1 cellular context compared by ENCODE assay signal in the genomic region with DNA sequence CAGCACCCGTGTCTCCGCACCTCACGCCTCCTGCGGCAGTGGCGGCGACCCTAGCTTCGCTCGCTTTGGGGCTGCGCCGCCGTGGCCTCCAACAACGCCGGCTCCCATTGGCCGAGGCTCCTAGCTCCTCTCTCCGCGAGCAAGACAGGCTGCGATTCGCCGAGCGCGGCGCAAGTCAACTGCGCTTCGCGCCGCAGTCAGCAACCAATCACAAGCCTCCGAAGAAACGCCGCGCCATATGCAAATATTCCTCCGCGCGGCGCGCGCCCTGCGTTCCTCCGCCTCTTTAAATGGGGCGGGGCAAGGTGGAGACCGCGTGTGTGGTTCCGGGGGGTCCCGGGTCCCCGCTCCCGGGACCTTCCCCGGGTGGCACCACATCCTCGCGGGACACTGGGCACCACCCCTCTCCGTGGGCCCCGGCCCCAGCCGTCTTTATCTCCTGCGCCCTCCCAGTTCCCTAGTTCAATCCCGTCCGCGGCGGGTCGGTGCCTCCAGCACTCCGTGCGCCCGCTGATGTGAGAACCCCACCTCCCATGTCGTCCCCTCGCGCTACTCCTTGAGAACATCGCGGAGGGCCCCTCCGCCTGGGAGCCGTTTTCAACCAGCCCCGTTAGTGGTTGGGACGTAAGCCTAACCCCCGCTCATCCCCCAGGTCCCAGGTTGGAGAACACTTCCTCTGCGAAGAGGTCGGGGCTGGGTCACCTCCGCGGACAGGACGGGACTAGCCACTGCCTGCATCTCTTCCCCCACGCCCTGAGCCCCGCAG.
TF ChIP-seq lines count a peak whose summit lies in the region.

A gene with protein sequence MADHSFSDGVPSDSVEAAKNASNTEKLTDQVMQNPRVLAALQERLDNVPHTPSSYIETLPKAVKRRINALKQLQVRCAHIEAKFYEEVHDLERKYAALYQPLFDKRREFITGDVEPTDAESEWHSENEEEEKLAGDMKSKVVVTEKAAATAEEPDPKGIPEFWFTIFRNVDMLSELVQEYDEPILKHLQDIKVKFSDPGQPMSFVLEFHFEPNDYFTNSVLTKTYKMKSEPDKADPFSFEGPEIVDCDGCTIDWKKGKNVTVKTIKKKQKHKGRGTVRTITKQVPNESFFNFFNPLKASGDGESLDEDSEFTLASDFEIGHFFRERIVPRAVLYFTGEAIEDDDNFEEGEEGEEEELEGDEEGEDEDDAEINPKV (minus strand): TSS at position 96 of the 766 bp plus-strand sequence. CDS start 13,109 bp downstream, outside the sequence.

TF ChIP-seq in HepG2, 621 proteins besides CTCF, POLR2A, EP300 and RAD21 (continued from another document and continues in another):
- TF ChIP-seq PREB (CRISPR knock-in tag; IDR thresholded peaks at IDR 0.05) (no peak), HOXA7 (CRISPR knock-in tag; IDR thresholded peaks at IDR 0.05) (no peak), MBNL3 (CRISPR knock-in tag; conservative IDR thresholded peaks at IDR 0.05) (no peak), ZNF780A (CRISPR knock-in tag; IDR thresholded peaks at IDR 0.05) (no peak), RFX3 (CRISPR knock-in tag; IDR thresholded peaks at IDR 0.05) (no peak), ZNF317 (CRISPR knock-in tag; IDR thresholded peaks at IDR 0.05) (0 out of 2 replicates have a peak, but pooled peaks have one; percentile 36), MAFG (CRISPR knock-in tag; IDR thresholded peaks at IDR 0.05) (no peak), TBL1XR1 (IDR thresholded peaks at IDR 0.05; ENCODE audit: borderline replicate concordance, low read length, partially characterized antibody) (no peak), PRDM15 (CRISPR knock-in tag; IDR thresholded peaks at IDR 0.05) (no peak), SNAI1 (CRISPR knock-in tag; IDR thresholded peaks at IDR 0.05; ENCODE audit: borderline replicate concordance) (no peak), HOXA3 (CRISPR knock-in tag; IDR thresholded peaks at IDR 0.05) (peak; percentile 46; the same call in 1 of the 2 replicates), JUND (CRISPR knock-in tag; IDR thresholded peaks at IDR 0.05) (no peak), POLR2AphosphoS2 (IDR thresholded peaks at IDR 0.05; ENCODE audit: low read depth, low read length) (no peak), FOXA3 (CRISPR knock-in tag; IDR thresholded peaks at IDR 0.05) (peak; percentile 33; the same call in 1 of the 2 replicates), ZC3H13 (CRISPR knock-in tag; IDR thresholded peaks at IDR 0.05) (no peak), ZNF841 (CRISPR knock-in tag; IDR thresholded peaks at IDR 0.05; ENCODE audit: borderline replicate concordance) (no peak), RBM39 (IDR thresholded peaks at IDR 0.05; ENCODE audit: low read depth, low read length, poor library complexity, severe bottlenecking) (peak; percentile 42), STAT6 (CRISPR knock-in tag; IDR thresholded peaks at IDR 0.05; ENCODE audit: borderline replicate concordance) (no peak), DPF2 (CRISPR knock-in tag; IDR thresholded peaks at IDR 0.05; ENCODE audit: borderline replicate concordance, low read depth) (no peak), ZNF274 (CRISPR knock-in tag; IDR thresholded peaks at IDR 0.05) (no peak), CREB1 (IDR thresholded peaks at IDR 0.05) (peak; percentile 72), CREB1 (CRISPR knock-in tag; IDR thresholded peaks at IDR 0.05) (no peak), HHEX (CRISPR knock-in tag; IDR thresholded peaks at IDR 0.05) (no peak), ZNF138 (CRISPR knock-in tag; IDR thresholded peaks at IDR 0.05; ENCODE audit: low read depth) (no peak), ATRX (CRISPR knock-in tag; IDR thresholded peaks at IDR 0.05; ENCODE audit: borderline replicate concordance) (no peak), PAX8 (CRISPR knock-in tag; IDR thresholded peaks at IDR 0.05; ENCODE audit: borderline replicate concordance) (no peak), ATF5 (CRISPR knock-in tag; IDR thresholded peaks at IDR 0.05; ENCODE audit: low read depth) (no peak), SNAPC2 (CRISPR knock-in tag; IDR thresholded peaks at IDR 0.05) (no peak), TGIF2 (CRISPR knock-in tag; IDR thresholded peaks at IDR 0.05) (peak; percentile 72; the same call in 1 of the 2 replicates), TRIM24 (CRISPR knock-in tag; IDR thresholded peaks at IDR 0.05) (no peak), SRY (CRISPR knock-in tag; IDR thresholded peaks at IDR 0.05) (no peak), ZBTB3 (CRISPR knock-in tag; IDR thresholded peaks at IDR 0.05; ENCODE audit: borderline replicate concordance, low read depth) (no peak), ZFYVE20 (CRISPR knock-in tag; IDR thresholded peaks at IDR 0.05; ENCODE audit: borderline replicate concordance, low read depth) (no peak), ZNF543 (CRISPR knock-in tag; IDR thresholded peaks at IDR 0.05) (0 out of 2 replicates have a peak, but pooled peaks have one; percentile 17), ZNF121 (CRISPR knock-in tag; IDR thresholded peaks at IDR 0.05) (no peak; the same call in 1 of the 2 replicates), KLF6 (CRISPR knock-in tag; IDR thresholded peaks at IDR 0.05) (peak; percentile 51; the same call in 1 of the 2 replicates)
- TF ChIP-seq, protein P1, sequence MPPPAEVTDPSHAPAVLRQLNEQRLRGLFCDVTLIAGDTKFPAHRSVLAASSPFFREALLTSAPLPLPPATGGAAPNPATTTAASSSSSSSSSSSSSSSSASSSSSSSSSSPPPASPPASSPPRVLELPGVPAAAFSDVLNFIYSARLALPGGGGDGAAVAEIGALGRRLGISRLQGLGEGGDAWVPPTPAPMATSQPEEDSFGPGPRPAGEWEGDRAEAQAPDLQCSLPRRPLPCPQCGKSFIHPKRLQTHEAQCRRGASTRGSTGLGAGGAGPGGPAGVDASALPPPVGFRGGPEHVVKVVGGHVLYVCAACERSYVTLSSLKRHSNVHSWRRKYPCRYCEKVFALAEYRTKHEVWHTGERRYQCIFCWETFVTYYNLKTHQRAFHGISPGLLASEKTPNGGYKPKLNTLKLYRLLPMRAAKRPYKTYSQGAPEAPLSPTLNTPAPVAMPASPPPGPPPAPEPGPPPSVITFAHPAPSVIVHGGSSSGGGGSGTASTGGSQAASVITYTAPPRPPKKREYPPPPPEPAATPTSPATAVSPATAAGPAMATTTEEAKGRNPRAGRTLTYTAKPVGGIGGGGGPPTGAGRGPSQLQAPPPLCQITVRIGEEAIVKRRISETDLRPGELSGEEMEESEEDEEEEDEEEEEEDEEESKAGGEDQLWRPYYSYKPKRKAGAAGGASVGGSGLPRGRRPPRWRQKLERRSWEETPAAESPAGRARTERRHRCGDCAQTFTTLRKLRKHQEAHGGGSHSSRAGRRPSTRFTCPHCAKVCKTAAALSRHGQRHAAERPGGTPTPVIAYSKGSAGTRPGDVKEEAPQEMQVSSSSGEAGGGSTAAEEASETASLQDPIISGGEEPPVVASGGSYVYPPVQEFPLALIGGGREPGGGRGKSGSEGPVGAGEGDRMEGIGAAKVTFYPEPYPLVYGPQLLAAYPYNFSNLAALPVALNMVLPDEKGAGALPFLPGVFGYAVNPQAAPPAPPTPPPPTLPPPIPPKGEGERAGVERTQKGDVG (CRISPR knock-in tag; IDR thresholded peaks at IDR 0.05; ENCODE audit: borderline replicate concordance): peak; percentile 82; the same call in 1 of the 2 replicates
- TF ChIP-seq, protein P2, sequence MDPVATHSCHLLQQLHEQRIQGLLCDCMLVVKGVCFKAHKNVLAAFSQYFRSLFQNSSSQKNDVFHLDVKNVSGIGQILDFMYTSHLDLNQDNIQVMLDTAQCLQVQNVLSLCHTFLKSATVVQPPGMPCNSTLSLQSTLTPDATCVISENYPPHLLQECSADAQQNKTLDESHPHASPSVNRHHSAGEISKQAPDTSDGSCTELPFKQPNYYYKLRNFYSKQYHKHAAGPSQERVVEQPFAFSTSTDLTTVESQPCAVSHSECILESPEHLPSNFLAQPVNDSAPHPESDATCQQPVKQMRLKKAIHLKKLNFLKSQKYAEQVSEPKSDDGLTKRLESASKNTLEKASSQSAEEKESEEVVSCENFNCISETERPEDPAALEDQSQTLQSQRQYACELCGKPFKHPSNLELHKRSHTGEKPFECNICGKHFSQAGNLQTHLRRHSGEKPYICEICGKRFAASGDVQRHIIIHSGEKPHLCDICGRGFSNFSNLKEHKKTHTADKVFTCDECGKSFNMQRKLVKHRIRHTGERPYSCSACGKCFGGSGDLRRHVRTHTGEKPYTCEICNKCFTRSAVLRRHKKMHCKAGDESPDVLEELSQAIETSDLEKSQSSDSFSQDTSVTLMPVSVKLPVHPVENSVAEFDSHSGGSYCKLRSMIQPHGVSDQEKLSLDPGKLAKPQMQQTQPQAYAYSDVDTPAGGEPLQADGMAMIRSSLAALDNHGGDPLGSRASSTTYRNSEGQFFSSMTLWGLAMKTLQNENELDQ (CRISPR knock-in tag; IDR thresholded peaks at IDR 0.05; ENCODE audit: borderline replicate concordance): no peak
- TF ChIP-seq, protein P3, sequence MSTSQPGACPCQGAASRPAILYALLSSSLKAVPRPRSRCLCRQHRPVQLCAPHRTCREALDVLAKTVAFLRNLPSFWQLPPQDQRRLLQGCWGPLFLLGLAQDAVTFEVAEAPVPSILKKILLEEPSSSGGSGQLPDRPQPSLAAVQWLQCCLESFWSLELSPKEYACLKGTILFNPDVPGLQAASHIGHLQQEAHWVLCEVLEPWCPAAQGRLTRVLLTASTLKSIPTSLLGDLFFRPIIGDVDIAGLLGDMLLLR (CRISPR knock-in tag; IDR thresholded peaks at IDR 0.05): no peak
- TF ChIP-seq, protein P4, sequence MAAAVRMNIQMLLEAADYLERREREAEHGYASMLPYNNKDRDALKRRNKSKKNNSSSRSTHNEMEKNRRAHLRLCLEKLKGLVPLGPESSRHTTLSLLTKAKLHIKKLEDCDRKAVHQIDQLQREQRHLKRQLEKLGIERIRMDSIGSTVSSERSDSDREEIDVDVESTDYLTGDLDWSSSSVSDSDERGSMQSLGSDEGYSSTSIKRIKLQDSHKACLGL (CRISPR knock-in tag; IDR thresholded peaks at IDR 0.05): peak; percentile 96
